8 cellular contexts compared by ENCODE assay signal in genomic region chr22:37804502-37804885, GRCh38. TPM values are rescaled to one million over a fixed set of nuclear protein-coding genes. Genes with fewer than 3 reads are reported as not detected.
DNase-seq lines count a peak whose midpoint lies in the region; ATAC-seq, FAIRE-seq and TF ChIP-seq lines count a peak whose summit lies in the region.

No MANE protein-coding gene starts in this region.

- no peak overlapping the region for H2AFZ ChIP-seq in keratinocyte (ENCODE audit: control insufficient read depth, low read length)

- H3K9me1 ChIP-seq in keratinocyte (ENCODE audit: control insufficient read depth, extremely low read depth, insufficient read depth, low read length), result no peaks in the 10 kb centered on the region

- H3K27ac ChIP-seq in keratinocyte (ENCODE audit: control insufficient read depth, insufficient read depth, low read length), result peak overlapping the region; percentile 69
- H3K27ac ChIP-seq in testis, result peak overlapping the region; percentile 83 to 95

- no peak overlapping the region for H3K27ac Mint-ChIP-seq in activated CD4-positive, alpha-beta T cell treated with anti-CD3 and anti-CD28 coated beads for 36 hours
- peak overlapping the region; percentile 46 for H3K27ac Mint-ChIP-seq in activated naive CD8-positive, alpha-beta T cell treated with anti-CD3 and anti-CD28 coated beads for 36 hours

- 3 to 7% methylated on average over 9 to 21 of the region's 27 CpGs for WGBS in testis, 2 donors

- FAIRE-seq in keratinocyte (lab: Jason Lieb, UNC), result no peak

- no peak for ATAC-seq in activated CD4-positive, alpha-beta T cell treated with anti-CD3 and anti-CD28 coated beads for 36 hours
- no peak for ATAC-seq in GM21723 (IDR thresholded peaks at IDR 0.05; ENCODE audit: unreplicated experiment)

- H3K4me2 ChIP-seq in keratinocyte (ENCODE audit: control insufficient read depth, extremely low read depth, insufficient read depth, low read depth, low read length), result peak overlapping the region; percentile 94

- H3K9me3 ChIP-seq in keratinocyte (ENCODE audit: control insufficient read depth, low read depth, low read length) (no peaks in the 10 kb centered on the region), testis (no peaks in the 10 kb centered on the region)

- CTCF ChIA-PET in activated CD4-positive, alpha-beta T cell treated with anti-CD3 and anti-CD28 coated beads for 36 hours (lab: Charles Lee), result interaction anchor here (0.6 to 0.7 kb wide), 4 partner anchors 11 to 184 kb away, joined by 3 read pairs; partner anchors contain the start of gene ANKRD54

- H3K4me1 Mint-ChIP-seq in activated CD4-positive, alpha-beta T cell treated with anti-CD3 and anti-CD28 coated beads for 36 hours, result peaks cover 42% of the 10 kb centered on the region
- peaks cover 35% of the 10 kb centered on the region for H3K4me1 Mint-ChIP-seq in activated naive CD8-positive, alpha-beta T cell treated with anti-CD3 and anti-CD28 coated beads for 36 hours

- H3K4me3 Mint-ChIP-seq in activated CD4-positive, alpha-beta T cell treated with anti-CD3 and anti-CD28 coated beads for 36 hours, result peak overlapping the region; percentile 43
- H3K4me3 Mint-ChIP-seq in activated naive CD8-positive, alpha-beta T cell treated with anti-CD3 and anti-CD28 coated beads for 36 hours, result peak overlapping the region; percentile 59

- H3K79me2 ChIP-seq in keratinocyte (ENCODE audit: control insufficient read depth, insufficient read depth, low read length), result no peaks in the 10 kb centered on the region

- no peaks in the 10 kb centered on the region for H3K36me3 Mint-ChIP-seq in activated CD4-positive, alpha-beta T cell treated with anti-CD3 and anti-CD28 coated beads for 36 hours (ENCODE audit: low read depth)
- no peaks in the 10 kb centered on the region for H3K36me3 Mint-ChIP-seq in activated naive CD8-positive, alpha-beta T cell treated with anti-CD3 and anti-CD28 coated beads for 36 hours

- peak overlapping the region; percentile 84 for H3K9ac ChIP-seq in keratinocyte (ENCODE audit: control insufficient read depth, extremely low read depth, insufficient read depth, low read length)

- no peaks in the 10 kb centered on the region for H3K9me3 Mint-ChIP-seq in activated CD4-positive, alpha-beta T cell treated with anti-CD3 and anti-CD28 coated beads for 36 hours (ENCODE audit: low read depth)
- H3K9me3 Mint-ChIP-seq in activated naive CD8-positive, alpha-beta T cell treated with anti-CD3 and anti-CD28 coated beads for 36 hours, result no peaks in the 10 kb centered on the region

- dilution Hi-C loops in keratinocyte (cut with MboI; ENCODE audit: extremely low pct_ligation_motif_present, low sequenced_read_pairs), result no loop called here

- no peak for TF ChIP-seq POLR2A in testis (IDR thresholded peaks at IDR 0.05)

- H3K36me3 ChIP-seq in keratinocyte (ENCODE audit: control insufficient read depth in 2 of 2, extremely low read depth in 1 of 2, insufficient read depth in 2 of 2, low read length in 2 of 2) (no peaks in the 10 kb centered on the region), testis (ENCODE audit: low read depth, missing control alignments) (no peaks in the 10 kb centered on the region)

- POLR2A ChIA-PET in activated CD4-positive, alpha-beta T cell treated with anti-CD3 and anti-CD28 coated beads for 36 hours (lab: Charles Lee), result no interaction called here

- H3K27me3 ChIP-seq in keratinocyte (ENCODE audit: control insufficient read depth, extremely low read depth, insufficient read depth, low read length) (no peaks in the 10 kb centered on the region), testis (no peaks in the 10 kb centered on the region)

- peaks cover 15% of the 10 kb centered on the region for H3K4me1 ChIP-seq in keratinocyte (ENCODE audit: control insufficient read depth, extremely low read depth, insufficient read depth, low read length)
- H3K4me1 ChIP-seq in testis, result peaks cover 46% of the 10 kb centered on the region

- intact Hi-C loops in activated CD4-positive, alpha-beta T cell treated with anti-CD3 and anti-CD28 coated beads for 36 hours (cut with DNase I, micrococcal nuclease), result loop anchor here in 1 of 2 experiments (5.0 to 10.0 kb wide), 2 partner anchors 560 to 593 kb away; partner anchors contain the start of gene RAC2
- intact Hi-C loops in testis (cut with DNase I; ENCODE audit: low total_unique reads), result no loop called here

- TF ChIP-seq CTCF in keratinocyte (optimal IDR thresholded peaks at IDR 0.05 in 1 of 3, IDR thresholded peaks at IDR 0.05 in 1 of 3, conservative IDR thresholded peaks at IDR 0.05 in 1 of 3; ENCODE audit: extremely low read depth in 1 of 3, insufficient read depth in 2 of 3, low read length in 3 of 3), result no peak
- TF ChIP-seq CTCF in testis (IDR thresholded peaks at IDR 0.05), result no peak

- DNase-seq in activated CD4-positive, alpha-beta T cell treated with anti-CD3 and anti-CD28 coated beads for 36 hours, result no peak
- no peak for DNase-seq in activated CD4-positive, alpha-beta T cell treated with anti-CD3 and anti-CD28 coated beads, Interleukin-2, amount 50 U/mL, for 4 hours
- no peak for DNase-seq in activated naive CD8-positive, alpha-beta T cell treated with anti-CD3 and anti-CD28 coated beads for 36 hours
- DNase-seq in keratinocyte (ENCODE audit: low read depth, low spot score), result no peak
- DNase-seq in testis, result no peak
- DNase-seq in middle frontal gyrus (ENCODE audit: extremely low spot score, low spot score), result no peak
- no peak for DNase-seq in cortex of kidney (lab: John Stamatoyannopoulos, UW)

- peaks cover 39% of the 10 kb centered on the region for H3K27me3 Mint-ChIP-seq in activated CD4-positive, alpha-beta T cell treated with anti-CD3 and anti-CD28 coated beads for 36 hours
- H3K27me3 Mint-ChIP-seq in activated naive CD8-positive, alpha-beta T cell treated with anti-CD3 and anti-CD28 coated beads for 36 hours, result peaks cover 67% of the 10 kb centered on the region

- H3K4me3 ChIP-seq in keratinocyte (ENCODE audit: control insufficient read depth in 2 of 3, extremely low read depth in 1 of 3, insufficient read depth in 2 of 3, low read depth in 1 of 3, low read length in 3 of 3), result peak overlapping the region; percentile 50 to 76 (median 57)
- peak overlapping the region; percentile 62 to 64 for H3K4me3 ChIP-seq in testis

- no peaks in the 10 kb centered on the region for H4K20me1 ChIP-seq in keratinocyte (ENCODE audit: control insufficient read depth, extremely low read depth, insufficient read depth, low read length)

RNA-seq across cellular contexts. Expression of gene GCAT, which starts 3.2 kb away (rescaled TPM):
- total RNA-seq in activated CD4-positive, alpha-beta T cell treated with anti-CD3 and anti-CD28 coated beads for 36 hours, result 10 to 100 TPM; 21.3 to 22.4 TPM
- 10 to 100 TPM; 11.6 to 12.9 TPM for total RNA-seq in activated naive CD8-positive, alpha-beta T cell treated with anti-CD3 and anti-CD28 coated beads for 36 hours
- polyA plus RNA-seq in keratinocyte (8.2 to 8.5 TPM (median 8.4 TPM) in 3 replicates), testis (ENCODE audit: insufficient read depth, low read depth, low replicate concordance) (21.4 TPM)
- 9.2 TPM for polyA plus RNA-seq in keratinocyte (2011; ENCODE audit: low read depth)
- 6.1 and 12.1 TPM in 2 replicates for polyA plus RNA-seq in keratinocyte (2011; cell fraction: cytosol; rRNA removed)
- polyA plus RNA-seq in keratinocyte (2011; cell fraction: nucleus; rRNA removed), result 6.6 and 8.2 TPM in 2 replicates
- 8.4 and 13.9 TPM in 2 replicates for polyA plus RNA-seq in keratinocyte (2012; ENCODE audit: low replicate concordance)
- polyA minus RNA-seq in keratinocyte, result 6.7 to 11.5 TPM (median 9.6 TPM) in 3 replicates
- 28.4 TPM for polyA minus RNA-seq in keratinocyte (2011; cell fraction: cytosol; rRNA and poly(A)+ RNA removed)
- 3.2 and 4.5 TPM in 2 replicates for polyA minus RNA-seq in keratinocyte (2011; cell fraction: nucleus; rRNA and poly(A)+ RNA removed)
- total RNA-seq in testis, result 10 to 100 TPM; 36.7 to 40.6 TPM

RNA-seq across cellular contexts. Expression of gene GALR3, which starts 18.7 kb away (rescaled TPM):
- under 1 TPM in 1 of 2 experiments, not detected in 1; 0.21 TPM for total RNA-seq in activated CD4-positive, alpha-beta T cell treated with anti-CD3 and anti-CD28 coated beads for 36 hours
- not detected for total RNA-seq in activated naive CD8-positive, alpha-beta T cell treated with anti-CD3 and anti-CD28 coated beads for 36 hours
- polyA plus RNA-seq in keratinocyte (not detected in 3 replicates), testis (ENCODE audit: insufficient read depth, low read depth, low replicate concordance) (not detected)
- polyA plus RNA-seq in keratinocyte (2011; ENCODE audit: low read depth), result not detected
- polyA plus RNA-seq in keratinocyte (2011; cell fraction: cytosol; rRNA removed), result not detected in 2 replicates
- polyA plus RNA-seq in keratinocyte (2011; cell fraction: nucleus; rRNA removed), result not detected in 2 replicates
- not detected in 2 replicates for polyA plus RNA-seq in keratinocyte (2012; ENCODE audit: low replicate concordance)
- polyA minus RNA-seq in keratinocyte, result not detected in 3 replicates
- not detected for polyA minus RNA-seq in keratinocyte (2011; cell fraction: cytosol; rRNA and poly(A)+ RNA removed)
- not detected in 2 replicates for polyA minus RNA-seq in keratinocyte (2011; cell fraction: nucleus; rRNA and poly(A)+ RNA removed)
- total RNA-seq in testis, result 1 to 10 TPM in 1 of 2 donors, under 1 TPM in 1; 0.81 to 4.8 TPM

RNA-seq across cellular contexts. Expression of gene ANKRD54, which starts 39.6 kb away (rescaled TPM):
- 10 to 100 TPM; 18.6 to 20.1 TPM for total RNA-seq in activated CD4-positive, alpha-beta T cell treated with anti-CD3 and anti-CD28 coated beads for 36 hours
- total RNA-seq in activated naive CD8-positive, alpha-beta T cell treated with anti-CD3 and anti-CD28 coated beads for 36 hours, result 10 to 100 TPM; 20.2 to 21.9 TPM
- polyA plus RNA-seq in keratinocyte, result 12.3 to 19.4 TPM (median 17.1 TPM) in 3 replicates
- 8.2 TPM for polyA plus RNA-seq in keratinocyte (2011; ENCODE audit: low read depth)
- polyA plus RNA-seq in keratinocyte (2011; cell fraction: cytosol; rRNA removed), result 12.7 and 20.3 TPM in 2 replicates
- polyA plus RNA-seq in keratinocyte (2011; cell fraction: nucleus; rRNA removed), result 20.8 and 24.7 TPM in 2 replicates
- polyA plus RNA-seq in keratinocyte (2012; ENCODE audit: low replicate concordance), result 14.2 and 16.9 TPM in 2 replicates
- polyA minus RNA-seq in keratinocyte, result 15.0 to 57.4 TPM (median 21.8 TPM) in 3 replicates
- 36.4 TPM for polyA minus RNA-seq in keratinocyte (2011; cell fraction: cytosol; rRNA and poly(A)+ RNA removed)
- 7.5 and 7.9 TPM in 2 replicates for polyA minus RNA-seq in keratinocyte (2011; cell fraction: nucleus; rRNA and poly(A)+ RNA removed)
- 100 to 1,000 TPM; 117 to 138 TPM for total RNA-seq in testis
- polyA plus RNA-seq in testis (ENCODE audit: insufficient read depth, low read depth, low replicate concordance), result 61.5 TPM

RNA-seq across cellular contexts. Expression of gene EIF3L, which starts 44.7 kb away (rescaled TPM):
- 100 to 1,000 TPM; 632 to 670 TPM for total RNA-seq in activated CD4-positive, alpha-beta T cell treated with anti-CD3 and anti-CD28 coated beads for 36 hours
- total RNA-seq in activated naive CD8-positive, alpha-beta T cell treated with anti-CD3 and anti-CD28 coated beads for 36 hours, result 100 to 1,000 TPM; 656 to 671 TPM
- polyA plus RNA-seq in keratinocyte, result 517 to 639 TPM (median 592 TPM) in 3 replicates
- 523 TPM for polyA plus RNA-seq in keratinocyte (2011; ENCODE audit: low read depth)
- 449 and 696 TPM in 2 replicates for polyA plus RNA-seq in keratinocyte (2011; cell fraction: cytosol; rRNA removed)
- polyA plus RNA-seq in keratinocyte (2011; cell fraction: nucleus; rRNA removed), result 232 and 239 TPM in 2 replicates
- polyA plus RNA-seq in keratinocyte (2012; ENCODE audit: low replicate concordance), result 521 and 631 TPM in 2 replicates
- 346 to 803 TPM (median 729 TPM) in 3 replicates for polyA minus RNA-seq in keratinocyte
- 232 TPM for polyA minus RNA-seq in keratinocyte (2011; cell fraction: cytosol; rRNA and poly(A)+ RNA removed)
- polyA minus RNA-seq in keratinocyte (2011; cell fraction: nucleus; rRNA and poly(A)+ RNA removed), result 117 and 178 TPM in 2 replicates
- total RNA-seq in testis, result 100 to 1,000 TPM; 185 to 316 TPM
- 295 TPM for polyA plus RNA-seq in testis (ENCODE audit: insufficient read depth, low read depth, low replicate concordance)

Comparison
In these comparisons a context has a peak if more than half of its experiments do, and no peak if none do; other contexts are left out.
1. RNA of gene ANKRD54, which starts 39.6 kb away (total RNA-seq): 117 to 138 TPM in testis; 20.2 to 21.9 TPM in activated naive CD8-positive, alpha-beta T cell treated with anti-CD3 and anti-CD28 coated beads for 36 hours and 18.6 to 20.1 TPM in activated CD4-positive, alpha-beta T cell treated with anti-CD3 and anti-CD28 coated beads for 36 hours; every median in the first group is over 4 times any median in the second.